ENCODE assay signal across 17 cellular contexts in the genomic region with DNA sequence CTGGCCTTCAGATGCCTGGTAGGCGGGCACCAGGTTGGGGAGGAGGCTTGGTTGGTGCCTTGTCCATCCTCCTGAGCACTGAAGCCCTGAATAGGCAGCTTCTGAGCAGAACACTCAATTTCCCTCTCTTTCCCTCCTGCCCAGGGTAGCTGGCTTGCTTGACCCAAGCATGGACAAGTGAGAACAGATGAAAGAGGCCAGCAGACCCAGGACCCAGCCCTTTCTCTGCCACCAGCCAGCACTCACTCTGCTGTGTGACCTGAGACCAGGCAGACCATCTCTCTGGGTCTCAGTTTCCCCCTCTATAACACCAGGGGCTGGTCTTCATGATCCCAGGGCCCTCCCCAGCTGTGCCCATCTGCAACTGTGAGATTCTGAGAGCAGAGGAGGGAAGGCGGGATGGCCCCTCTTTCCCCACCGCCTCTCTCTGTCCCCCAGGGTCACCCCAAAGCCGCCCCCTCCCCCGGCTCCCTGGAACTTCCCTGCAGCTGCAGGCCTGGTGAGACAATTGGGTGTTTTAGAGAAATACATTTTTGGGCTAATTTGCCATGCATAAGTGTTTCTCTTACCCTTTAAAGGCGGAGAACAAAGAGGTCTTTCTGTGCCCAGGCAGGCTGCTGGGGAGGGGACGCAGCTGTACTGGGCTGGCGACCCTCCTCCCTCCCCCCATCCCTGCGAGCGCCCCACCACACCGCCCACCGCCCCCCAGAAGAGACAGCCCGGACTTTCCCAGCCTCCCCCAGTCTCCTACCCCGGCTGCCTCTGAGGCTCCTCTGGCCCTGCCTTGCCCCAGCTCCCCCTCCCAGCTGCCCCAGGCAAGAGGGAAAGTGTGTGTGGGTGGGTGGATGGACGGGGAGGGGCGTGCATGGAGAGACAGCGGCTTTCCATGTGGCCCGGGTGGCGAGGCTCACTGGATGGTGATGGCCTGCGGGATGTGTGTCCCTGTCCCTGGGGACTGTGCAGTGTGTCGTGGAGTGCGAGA. TPM values are rescaled to one million over a fixed set of nuclear protein-coding genes. Genes with fewer than 3 reads are reported as not detected.
DNase-seq lines count a peak whose midpoint lies in the region; ATAC-seq and TF ChIP-seq lines count a peak whose summit lies in the region.
"Had no signal": no experiment of that assay in that cellular context is flagged by ENCODE, and none has a peak within 500 bp of the region (broad histone marks: within the 10 kb centered on the region; RNA-seq: fewer than 3 reads in every experiment).

No MANE protein-coding gene starts in this region.

- peaks cover 22% of the 10 kb centered on the region for H3K27me3 Mint-ChIP-seq in stimulated activated memory B cell treated with anti-CD40 and anti-IgM and Interleukin-4, amounts not matched to agents 10 μg/mL and 1 μg/mL and 100 μg/mL, for 72 hours
- H3K27me3 Mint-ChIP-seq: CD4-positive, alpha-beta memory T cell had no signal

- no peaks in the 10 kb centered on the region for H3K9me3 Mint-ChIP-seq in stimulated activated memory B cell treated with anti-CD40 and anti-IgM and Interleukin-4, amounts not matched to agents 10 μg/mL and 1 μg/mL and 100 μg/mL, for 72 hours
- H3K9me3 Mint-ChIP-seq: activated T-helper 2 cell treated with anti-CD3 and anti-CD28 coated beads, Interferon-gamma antibody, Interleukin-2, Interleukin-4, amounts not matched to agents 10 μg/mL and 5 μg/mL and 100 μg/mL, durations not matched to agents 14 hours and 24 hours and 36 hours; CD4-positive, alpha-beta memory T cell had no signal

- no peak overlapping the region for H3K4me3 Mint-ChIP-seq in stimulated activated memory B cell treated with anti-CD40 and anti-IgM and Interleukin-4, amounts not matched to agents 10 μg/mL and 1 μg/mL and 100 μg/mL, for 72 hours
- H3K4me3 Mint-ChIP-seq: CD4-positive, alpha-beta memory T cell had no signal

- H3K27ac ChIP-seq in right atrium auricular region: no peak overlapping the region
- H3K27ac ChIP-seq: ascending aorta, thyroid gland, VCaP had no signal

- H3K4me3 ChIP-seq in right atrium auricular region: no peak overlapping the region
- H3K4me3 ChIP-seq: ascending aorta, thyroid gland had no signal

- intact Hi-C loops in Right ventricle myocardium inferior (cut with DNase I) (no loop called here), head of caudate nucleus (cut with DNase I) (no loop called here)

- no peak for TF ChIP-seq CTCF in right atrium auricular region (IDR thresholded peaks at IDR 0.05)

- DNase-seq in Right ventricle myocardium inferior (ENCODE audit: missing footprints) (peak; percentile 16), right atrium auricular region (ENCODE audit: low spot score) (no peak), head of caudate nucleus (peak; percentile 63 to 92 (median 83)), Kasumi-1 (lab: John Stamatoyannopoulos, UW) (no peak)
- DNase-seq: CD4-positive, alpha-beta memory T cell; DMS79 treated with DMSO at 0.1 percent for 48 hours; left colon; NCI-H1930; NCI-H526; thyroid gland had no signal

- H3K4me1 Mint-ChIP-seq in stimulated activated memory B cell treated with anti-CD40 and anti-IgM and Interleukin-4, amounts not matched to agents 10 μg/mL and 1 μg/mL and 100 μg/mL, for 72 hours: no peaks in the 10 kb centered on the region

- H3K27me3 ChIP-seq in right atrium auricular region: no peaks in the 10 kb centered on the region
- H3K27me3 ChIP-seq: ascending aorta, thyroid gland had no signal

- no peak overlapping the region for H3K27ac Mint-ChIP-seq in stimulated activated memory B cell treated with anti-CD40 and anti-IgM and Interleukin-4, amounts not matched to agents 10 μg/mL and 1 μg/mL and 100 μg/mL, for 72 hours
- H3K27ac Mint-ChIP-seq: activated T-helper 2 cell treated with anti-CD3 and anti-CD28 coated beads, Interferon-gamma antibody, Interleukin-2, Interleukin-4, amounts not matched to agents 10 μg/mL and 5 μg/mL and 100 μg/mL, durations not matched to agents 14 hours and 24 hours and 36 hours had no signal

- ATAC-seq in Right ventricle myocardium inferior (no peak), GM21619 (IDR thresholded peaks at IDR 0.05; ENCODE audit: unreplicated experiment) (no peak)
- peak; percentile 40 for ATAC-seq in stimulated activated memory B cell treated with anti-CD40 and anti-IgM and Interleukin-4, amounts not matched to agents 10 μg/mL and 1 μg/mL and 100 μg/mL, for 72 hours
- ATAC-seq: esophagus mucosa, left colon had no signal

- H3K4me1 ChIP-seq in right atrium auricular region: no peaks in the 10 kb centered on the region
- H3K4me1 ChIP-seq: ascending aorta had no signal

- no peaks in the 10 kb centered on the region for H3K9me3 ChIP-seq in right atrium auricular region
- H3K9me3 ChIP-seq: ascending aorta, thyroid gland had no signal

- no peaks in the 10 kb centered on the region for H3K36me3 ChIP-seq in right atrium auricular region
- H3K36me3 ChIP-seq: ascending aorta, thyroid gland had no signal

- H3K36me3 Mint-ChIP-seq in stimulated activated memory B cell treated with anti-CD40 and anti-IgM and Interleukin-4, amounts not matched to agents 10 μg/mL and 1 μg/mL and 100 μg/mL, for 72 hours: no peaks in the 10 kb centered on the region
- H3K36me3 Mint-ChIP-seq: CD4-positive, alpha-beta memory T cell had no signal

RNA-seq across cellular contexts. Expression of a gene that starts 30.8 kb away (rescaled TPM):
- total RNA-seq in Right ventricle myocardium inferior: 20.9 TPM
- 10 to 100 TPM; 33.1 to 36.0 TPM for total RNA-seq in right atrium auricular region

RNA-seq across cellular contexts. Expression of a gene that starts 42.1 kb away (rescaled TPM):
- 1.9 TPM for total RNA-seq in Right ventricle myocardium inferior
- 1 to 10 TPM; 1.5 to 7.0 TPM for total RNA-seq in right atrium auricular region
- total RNA-seq: A172; activated T-helper 2 cell treated with anti-CD3 and anti-CD28 coated beads, Interferon-gamma antibody, Interleukin-2, Interleukin-4, amounts not matched to agents 10 μg/mL and 5 μg/mL and 100 μg/mL, durations not matched to agents 14 hours and 24 hours and 36 hours; CD4-positive, alpha-beta memory T cell had no signal

RNA-seq across cellular contexts. Expression of a gene that starts 57.6 kb away (rescaled TPM):
- total RNA-seq in Right ventricle myocardium inferior: not detected
- total RNA-seq in right atrium auricular region: under 1 TPM in 1 of 2 donors, not detected in 1; 0.28 TPM
- total RNA-seq: A172; activated T-helper 2 cell treated with anti-CD3 and anti-CD28 coated beads, Interferon-gamma antibody, Interleukin-2, Interleukin-4, amounts not matched to agents 10 μg/mL and 5 μg/mL and 100 μg/mL, durations not matched to agents 14 hours and 24 hours and 36 hours; ascending aorta; CD4-positive, alpha-beta memory T cell; left colon had no signal

Comparison
In these comparisons a context has a peak if more than half of its experiments do, and no peak if none do; other contexts are left out.
1. DNase-seq: peak in Right ventricle myocardium inferior (single experiment) and head of caudate nucleus (42 of 42); none in right atrium auricular region (single experiment) and Kasumi-1 (0 of 2).